ENCODE assay signal across 8 cellular contexts in genomic region chr1:67687198-67687545, GRCh38. TPM values are rescaled to one million over a fixed set of nuclear protein-coding genes. Genes with fewer than 3 reads are reported as not detected.
DNase-seq lines count a peak whose midpoint lies in the region; ATAC-seq and TF ChIP-seq lines count a peak whose summit lies in the region.

No MANE protein-coding gene starts in this region.

- H3K36me3 Mint-ChIP-seq in T-helper 2 cell treated with Interferon-gamma antibody and Interleukin-4, amounts not matched to agents 5 μg/mL and 100 μg/mL, for 36 hours (ENCODE audit: low read depth): peaks cover 29% of the 10 kb centered on the region
- peaks cover 13% of the 10 kb centered on the region for H3K36me3 Mint-ChIP-seq in WTC11

- peak overlapping the region; percentile 97 for H3K27ac ChIP-seq in subcutaneous abdominal adipose tissue (ENCODE audit: low read depth, low read length)

- H3K27ac Mint-ChIP-seq in T-helper 2 cell treated with Interferon-gamma antibody and Interleukin-4, amounts not matched to agents 5 μg/mL and 100 μg/mL, for 36 hours: peak overlapping the region; percentile 96
- H3K27ac Mint-ChIP-seq in WTC11: peak overlapping the region; percentile 97; the same call in 1 of the 2 replicates

- H3K27me3 Mint-ChIP-seq in T-helper 2 cell treated with Interferon-gamma antibody and Interleukin-4, amounts not matched to agents 5 μg/mL and 100 μg/mL, for 36 hours (ENCODE audit: low read depth): no peaks in the 10 kb centered on the region
- H3K27me3 Mint-ChIP-seq in WTC11 (ENCODE audit: low read depth): no peaks in the 10 kb centered on the region

- peaks cover 26% of the 10 kb centered on the region for H3K4me1 Mint-ChIP-seq in T-helper 2 cell treated with Interferon-gamma antibody and Interleukin-4, amounts not matched to agents 5 μg/mL and 100 μg/mL, for 36 hours (ENCODE audit: low read depth)
- H3K4me1 Mint-ChIP-seq in WTC11: peaks cover 28% of the 10 kb centered on the region

- CTCF ChIA-PET in WTC11 (lab: Charles Lee): interaction anchor here (0.7 to 3.6 kb wide), 6 partner anchors 59 to 155 kb away, joined by 3 to 46 read pairs (median 4); no protein-coding TSS in a partner anchor

- peak overlapping the region; percentile 91 for H3K4me3 Mint-ChIP-seq in T-helper 2 cell treated with Interferon-gamma antibody and Interleukin-4, amounts not matched to agents 5 μg/mL and 100 μg/mL, for 36 hours
- H3K4me3 Mint-ChIP-seq in WTC11: peak overlapping the region; percentile 88

- peaks cover 3% of the 10 kb centered on the region for H3K4me1 ChIP-seq in iPS-15b (ENCODE audit: control insufficient read depth, insufficient read depth, low read length)
- H3K4me1 ChIP-seq in subcutaneous abdominal adipose tissue (ENCODE audit: control insufficient read depth in 5 of 5, insufficient read depth in 5 of 5, low read length in 5 of 5): peaks cover 4 to 41% (median 23%) of the 10 kb centered on the region in 5 donors

- no peak for ATAC-seq in WTC11
- ATAC-seq in HG03460 (IDR thresholded peaks at IDR 0.05; ENCODE audit: unreplicated experiment): no peak

- no peak for TF ChIP-seq CTCF in WTC11 (IDR thresholded peaks at IDR 0.05)

- H3K9ac ChIP-seq in iPS-15b (ENCODE audit: low read depth, low read length) (no peak overlapping the region), subcutaneous abdominal adipose tissue (ENCODE audit: low read length in 5 of 5) (peak overlapping the region in 4 of 5 donors; percentile 21 to 91 (median 80))

- no peaks in the 10 kb centered on the region for H3K9me3 Mint-ChIP-seq in T-helper 2 cell treated with Interferon-gamma antibody and Interleukin-4, amounts not matched to agents 5 μg/mL and 100 μg/mL, for 36 hours
- no peaks in the 10 kb centered on the region for H3K9me3 Mint-ChIP-seq in WTC11

- POLR2A ChIA-PET in WTC11 (lab: Charles Lee): interaction anchor here (0.7 to 1.4 kb wide), 2 partner anchors 13 to 66 kb away, joined by 3 to 4 read pairs; no protein-coding TSS in a partner anchor

- no peaks in the 10 kb centered on the region for H3K9me3 ChIP-seq in iPS-15b (ENCODE audit: control insufficient read depth, insufficient read depth, low read length)
- no peaks in the 10 kb centered on the region for H3K9me3 ChIP-seq in subcutaneous abdominal adipose tissue (ENCODE audit: control insufficient read depth in 5 of 5, low read length in 5 of 5)

- H3K27me3 ChIP-seq in iPS-15b (ENCODE audit: control insufficient read depth, insufficient read depth, low read length) (no peaks in the 10 kb centered on the region), subcutaneous abdominal adipose tissue (ENCODE audit: control insufficient read depth in 5 of 5, insufficient read depth in 4 of 5, low read length in 5 of 5) (no peaks in the 10 kb centered on the region)

- no peak for DNase-seq in T-helper 2 cell treated with Interferon-gamma antibody and Interleukin-4, amounts not matched to agents 5 μg/mL and 100 μg/mL, for 36 hours (ENCODE audit: low spot score)
- DNase-seq in T-helper 2 cell (no peak), WTC11 (ENCODE audit: low spot score) (no peak), 8988T (no peak)
- DNase-seq in NK-92 treated with Interleukin-12 subunit alpha and Interleukin-12 subunit beta, amount 100 ng/mL, for 24 hours (lab: John Stamatoyannopoulos, UW): no peak

- H3K36me3 ChIP-seq in iPS-15b (ENCODE audit: control insufficient read depth, insufficient read depth, low read length) (peaks cover 10% of the 10 kb centered on the region), subcutaneous abdominal adipose tissue (ENCODE audit: control insufficient read depth in 5 of 5, insufficient read depth in 5 of 5, low read length in 5 of 5) (peaks cover 0 to 23% (median 14%) of the 10 kb centered on the region in 5 donors)

- H3K4me3 ChIP-seq in iPS-15b (ENCODE audit: low read depth, low read length): peak overlapping the region; percentile 88
- H3K4me3 ChIP-seq in subcutaneous abdominal adipose tissue (ENCODE audit: low read depth in 1 of 5, low read length in 5 of 5): peak overlapping the region; percentile 77 to 96 (median 85)

TF ChIP-seq in WTC11, 78 proteins besides CTCF, POLR2A, EP300 and RAD21:
- TF ChIP-seq FOXJ3 (CRISPR knock-in tag; IDR thresholded peaks at IDR 0.05; ENCODE audit: borderline replicate concordance) (no peak), USF2 (CRISPR knock-in tag; IDR thresholded peaks at IDR 0.05) (no peak), HMGA2 (CRISPR knock-in tag; IDR thresholded peaks at IDR 0.05) (no peak), KAT7 (CRISPR knock-in tag; IDR thresholded peaks at IDR 0.05; ENCODE audit: borderline replicate concordance) (no peak), TEAD4 (CRISPR knock-in tag; IDR thresholded peaks at IDR 0.05) (no peak), OVOL2 (CRISPR knock-in tag; IDR thresholded peaks at IDR 0.05; ENCODE audit: borderline replicate concordance) (no peak), NR1H2 (CRISPR knock-in tag; IDR thresholded peaks at IDR 0.05) (no peak), ZNF219 (CRISPR knock-in tag; IDR thresholded peaks at IDR 0.05; ENCODE audit: borderline replicate concordance) (no peak), FOXP1 (CRISPR knock-in tag; IDR thresholded peaks at IDR 0.05; ENCODE audit: borderline replicate concordance) (no peak), ZNF671 (CRISPR knock-in tag; IDR thresholded peaks at IDR 0.05) (no peak), ATF3 (CRISPR knock-in tag; conservative IDR thresholded peaks at IDR 0.05) (no peak), JAZF1 (CRISPR knock-in tag; IDR thresholded peaks at IDR 0.05) (no peak), ETV6 (CRISPR knock-in tag; IDR thresholded peaks at IDR 0.05) (no peak), ZNF512 (CRISPR knock-in tag; IDR thresholded peaks at IDR 0.05; ENCODE audit: borderline replicate concordance) (no peak), STAT6 (CRISPR knock-in tag; conservative IDR thresholded peaks at IDR 0.05; ENCODE audit: low read depth) (no peak), TEAD1 (CRISPR knock-in tag; IDR thresholded peaks at IDR 0.05) (no peak), NFYB (CRISPR knock-in tag; conservative IDR thresholded peaks at IDR 0.05; ENCODE audit: low read depth) (no peak)

RNA-seq across cellular contexts. Expression of gene GADD45A, which starts 2.2 kb away (rescaled TPM):
- 20.8 to 34.5 TPM (median 24.0 TPM) in 3 replicates for total RNA-seq in WTC11 (2021)
